Comparison of ENCODE assay signal across 14 cellular contexts in genomic region chr10:132437511-132437910, GRCh38.
"Had no signal": no experiment of that assay in that cellular context is flagged by ENCODE, and none has a peak within 500 bp of the region (broad histone marks: within the 10 kb centered on the region; RNA-seq: fewer than 3 reads in every experiment).

No MANE protein-coding gene starts in this region.

- H3K27me3 ChIP-seq: colonic mucosa, esophagus squamous epithelium, gastroesophageal sphincter, ovary, right atrium auricular region, tibial artery had no signal

- DNase-seq: colonic mucosa; dermis blood vessel endothelial cell; esophagus squamous epithelium; foreskin fibroblast; left colon; natural killer cell; ovary; small intestine; stimulated activated CD4-positive, alpha-beta T cell treated with anti-CD3 and anti-CD28 coated beads, Interleukin-2, amount 100 ng/mL, for 48 hours; tibial artery had no signal

- ATAC-seq: gastroesophageal sphincter, left colon, natural killer cell had no signal

- H3K36me3 ChIP-seq: colonic mucosa, esophagus squamous epithelium, gastroesophageal sphincter, ovary, right atrium auricular region, tibial artery had no signal

- H3K27me3 Mint-ChIP-seq: stimulated activated naive CD8-positive, alpha-beta T cell treated with anti-CD3 and anti-CD28 coated beads, Interleukin-15, Interleukin-2, amounts not matched to agents 100 ng/mL and 50 ng/mL, for 24 hours had no signal

- H3K4me3 ChIP-seq: colonic mucosa, esophagus squamous epithelium, gastroesophageal sphincter, ovary, right atrium auricular region, tibial artery had no signal

- H3K4me3 Mint-ChIP-seq: natural killer cell; neural crest cell; stimulated activated naive CD8-positive, alpha-beta T cell treated with anti-CD3 and anti-CD28 coated beads, Interleukin-15, Interleukin-2, amounts not matched to agents 100 ng/mL and 50 ng/mL, for 24 hours had no signal

- H3K27ac Mint-ChIP-seq: natural killer cell; stimulated activated naive CD8-positive, alpha-beta T cell treated with anti-CD3 and anti-CD28 coated beads, Interleukin-15, Interleukin-2, amounts not matched to agents 100 ng/mL and 50 ng/mL, for 24 hours had no signal

- H3K9me3 Mint-ChIP-seq: natural killer cell; neural crest cell; stimulated activated naive CD8-positive, alpha-beta T cell treated with anti-CD3 and anti-CD28 coated beads, Interleukin-15, Interleukin-2, amounts not matched to agents 100 ng/mL and 50 ng/mL, for 24 hours had no signal

- H3K9me3 ChIP-seq: colonic mucosa, esophagus squamous epithelium, gastroesophageal sphincter, ovary, right atrium auricular region, tibial artery had no signal

- H3K36me3 Mint-ChIP-seq: natural killer cell had no signal

- FAIRE-seq: small intestine had no signal

- H3K4me1 ChIP-seq: colonic mucosa, esophagus squamous epithelium, tibial artery had no signal

- H3K27ac ChIP-seq: colonic mucosa, esophagus squamous epithelium, gastroesophageal sphincter, ovary, right atrium auricular region, tibial artery had no signal
